In the genomic region with DNA sequence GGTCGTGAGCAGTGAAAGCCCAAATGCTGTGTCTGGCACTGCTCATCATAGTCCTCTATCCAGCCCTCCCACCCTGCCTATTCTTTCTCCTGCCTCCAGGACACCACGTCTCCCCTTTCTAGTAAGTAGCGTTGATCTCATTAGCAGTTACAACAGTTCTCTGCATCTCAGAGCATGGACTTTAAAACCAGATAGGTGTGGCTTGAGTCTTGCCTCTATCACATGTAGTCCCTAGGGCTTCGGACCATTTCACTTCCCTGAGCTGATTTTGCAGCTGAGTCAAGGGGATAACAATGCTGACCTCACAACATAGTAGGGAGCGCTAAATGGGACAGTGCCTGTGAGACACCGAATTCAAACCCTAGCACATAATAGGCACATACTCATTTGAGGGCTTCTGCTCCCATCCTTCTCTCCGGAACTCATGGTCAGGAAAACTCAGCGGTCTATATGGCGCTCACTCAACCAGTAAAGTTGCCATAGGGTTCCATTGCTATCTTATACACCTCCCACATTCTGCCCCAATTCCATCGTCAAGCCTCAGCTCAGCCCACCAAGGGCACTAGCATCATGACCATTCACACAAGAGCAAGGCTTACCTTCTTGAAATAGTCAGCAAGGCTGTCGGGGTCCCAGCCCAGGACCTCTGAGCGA, we compare ENCODE assay signal across 8 cellular contexts. TPM values are rescaled to one million over a fixed set of nuclear protein-coding genes. Genes with fewer than 3 reads are reported as not detected.
A peak's percentile ranks its signal among the peaks of the same experiment; 100 is the strongest.
DNase-seq lines count a peak whose midpoint lies in the region; ATAC-seq, FAIRE-seq and TF ChIP-seq lines count a peak whose summit lies in the region.

No MANE protein-coding gene starts in this region.

- H3K4me1 ChIP-seq in kidney (ENCODE audit: control insufficient read depth in 1 of 2, insufficient read depth in 1 of 2, low read depth in 1 of 2, low read length in 2 of 2): no peaks in the 10 kb centered on the region

- FAIRE-seq in kidney (lab: Jason Lieb, UNC): no peak

- intact Hi-C loops in kidney (cut with DNase I): no loop called here

- H3K36me3 ChIP-seq in kidney (ENCODE audit: control insufficient read depth in 1 of 2, insufficient read depth in 2 of 2, low read length in 2 of 2): no peaks in the 10 kb centered on the region

- in situ Hi-C loops in GM13976 (cut with MboI; ENCODE audit: low sequenced_read_pairs, unreplicated experiment): no loop called here

- peak; percentile 44 for ATAC-seq in GM21381 (IDR thresholded peaks at IDR 0.05; ENCODE audit: unreplicated experiment)

- peaks cover 5% of the 10 kb centered on the region for H3K27me3 Mint-ChIP-seq in IgD-negative memory B cell

- peak overlapping the region; percentile 7 to 91 (median 73) for H3K27ac Mint-ChIP-seq in IgD-negative memory B cell

- no peaks in the 10 kb centered on the region for H3K9me3 Mint-ChIP-seq in IgD-negative memory B cell

- H3K9me3 ChIP-seq in kidney (ENCODE audit: control insufficient read depth in 1 of 2, low read length in 2 of 2): no peaks in the 10 kb centered on the region

- peak overlapping the region; percentile 66 to 68 for H3K4me3 ChIP-seq in kidney (ENCODE audit: low read length in 2 of 2)

- peaks cover 50 to 60% (median 56%) of the 10 kb centered on the region in 3 donors for H3K4me1 Mint-ChIP-seq in IgD-negative memory B cell

- peak overlapping the region; percentile 46 to 50 for H3K9ac ChIP-seq in kidney (ENCODE audit: low read length in 2 of 2)

- H3K27ac ChIP-seq in kidney (ENCODE audit: low read depth in 2 of 2, low read length in 2 of 2): peak overlapping the region; percentile 58 to 62

- DNase-seq in GM13976 (ENCODE audit: low spot score): peak; percentile 55
- no peak for DNase-seq in kidney
- DNase-seq in glomerular visceral epithelial cell (ENCODE audit: extremely low spot score): no peak
- DNase-seq in NCI-H446 treated with DMSO at 0.1 percent for 48 hours (lab: John Stamatoyannopoulos, UW): no peak
- DNase-seq in NCI-H1930 (lab: John Stamatoyannopoulos, UW): no peak
- DNase-seq in A172 (ENCODE audit: low spot score): no peak

- peaks cover 7% of the 10 kb centered on the region for H3K36me3 Mint-ChIP-seq in IgD-negative memory B cell

- peak overlapping the region; percentile 87 to 100 (median 94) for H3K4me3 Mint-ChIP-seq in IgD-negative memory B cell

- TF ChIP-seq CTCF in GM13976 (IDR thresholded peaks at IDR 0.05; ENCODE audit: borderline replicate concordance, control extremely low read depth, extremely low read depth, insufficient read depth, missing control alignments): no peak
- no peak for TF ChIP-seq CTCF in kidney (IDR thresholded peaks at IDR 0.05; ENCODE audit: borderline replicate concordance, extremely low read depth, insufficient read depth)

RNA-seq across cellular contexts. Expression of a gene that starts 0.5 kb away (rescaled TPM):
- polyA plus RNA-seq in IgD-negative memory B cell (31.6 TPM), kidney (ENCODE audit: insufficient read depth, low read depth, low replicate concordance) (4.6 TPM)
- 48.8 TPM for total RNA-seq in kidney
- total RNA-seq in A172 (2014; rRNA removed; shearing (Covaris generic)): not detected in 2 replicates

Comparison
In these comparisons a context has a peak if more than half of its experiments do, and no peak if none do; other contexts are left out.
1. RNA of a gene that starts 0.5 kb away (total RNA-seq): 48.8 TPM in kidney (single experiment); not detected in A172; every median in the first group is over 10 times any median in the second.